In genomic region chr10:116108106-116108505, GRCh38 we compare ENCODE assay signal across 33 cellular contexts.
"Had no signal": no experiment of that assay in that cellular context is flagged by ENCODE, and none has a peak within 500 bp of the region (broad histone marks: within the 10 kb centered on the region; RNA-seq: fewer than 3 reads in every experiment).

No MANE protein-coding gene starts in this region.

- H3K36me3 Mint-ChIP-seq: activated naive CD8-positive, alpha-beta T cell had no signal

- H3K4me1 ChIP-seq: foreskin keratinocyte, gastrocnemius medialis had no signal

- H3K27me3 ChIP-seq: brain microvascular endothelial cell, foreskin keratinocyte, gastrocnemius medialis had no signal

- DNase-seq: activated B cell treated with CpG ODN at 0.5 μM for 24 hours; activated CD4-positive, alpha-beta T cell treated with anti-CD3 and anti-CD28 coated beads for 48 hours; activated CD4-positive, alpha-beta T cell treated with anti-CD3 and anti-CD28 coated beads, Interleukin-2, amount 50 U/mL, for 1 hour; activated CD4-positive, alpha-beta T cell treated with anti-CD3 and anti-CD28 coated beads, Interleukin-2, amount 50 U/mL, for 48 hours; activated CD8-positive, alpha-beta T cell treated with anti-CD3 and anti-CD28 coated beads for 36 hours; activated effector memory CD4-positive, alpha-beta T cell treated with Interleukin-2 at 50 U/mL for 16 hours; activated gamma-delta T cell treated with Interleukin-2 at 50 U/mL for 16 hours; activated naive CD4-positive, alpha-beta T cell treated with anti-CD3 and anti-CD28 coated beads, Interleukin-2, amount 50 U/mL, for 16 hours; activated naive CD4-positive, alpha-beta T cell treated with Interleukin-2 at 50 U/mL for 16 hours; activated T-cell treated with anti-CD3 and anti-CD28 coated beads, Interleukin-2, amount 50 U/mL, for 4 hours; amniotic stem cell; anterior cingulate cortex; brain microvascular endothelial cell; dorsolateral prefrontal cortex; effector memory CD4-positive, alpha-beta T cell; endodermal cell; foreskin keratinocyte; gastrocnemius medialis; glutamatergic neuron; T-helper 1 cell; T-helper 17 cell; T1000; WERI-Rb-1 had no signal

- H3K9me3 ChIP-seq: gastrocnemius medialis had no signal

- H3K4me3 ChIP-seq: coronary artery, dorsolateral prefrontal cortex, gastrocnemius medialis had no signal

- H3K27me3 Mint-ChIP-seq: activated B cell treated with CpG ODN at 0.5 μM for 24 hours; activated CD8-positive, alpha-beta T cell treated with anti-CD3 and anti-CD28 coated beads for 36 hours; activated naive CD8-positive, alpha-beta T cell; activated T-helper 17 cell treated with anti-CD3 and anti-CD28 coated beads, Interleukin-2, amount 50 U/mL, for 72 hours; central memory CD8-positive, alpha-beta T cell; dendritic cell treated with granulocyte-macrophage colony-stimulating factor and Interleukin-4, amounts not matched to agents 40 ng/mL and 50 ng/mL, for 4 days; T-helper 17 cell had no signal

- H3K9me3 Mint-ChIP-seq: activated B cell treated with CpG ODN at 0.5 μM for 24 hours; activated CD8-positive, alpha-beta T cell treated with anti-CD3 and anti-CD28 coated beads for 36 hours; activated T-cell treated with anti-CD3 and anti-CD28 coated beads, Interleukin-2, amount 50 U/mL, for 4 hours; activated T-helper 17 cell treated with anti-CD3 and anti-CD28 coated beads, Interleukin-2, amount 50 U/mL, for 72 hours; dendritic cell treated with granulocyte-macrophage colony-stimulating factor and Interleukin-4, amounts not matched to agents 40 ng/mL and 50 ng/mL, for 4 days; T-helper 2 cell treated with Interferon-gamma antibody and Interleukin-4, amounts not matched to agents 5 μg/mL and 100 μg/mL, for 36 hours had no signal

- H3K27ac Mint-ChIP-seq: activated B cell treated with CpG ODN at 0.5 μM for 24 hours; activated CD8-positive, alpha-beta T cell treated with anti-CD3 and anti-CD28 coated beads for 36 hours; activated naive CD8-positive, alpha-beta T cell; activated T-helper 17 cell treated with anti-CD3 and anti-CD28 coated beads, Interleukin-2, amount 50 U/mL, for 72 hours; dendritic cell treated with granulocyte-macrophage colony-stimulating factor and Interleukin-4, amounts not matched to agents 40 ng/mL and 50 ng/mL, for 4 days; endodermal cell; T-helper 17 cell; T-helper 2 cell treated with Interferon-gamma antibody and Interleukin-4, amounts not matched to agents 5 μg/mL and 100 μg/mL, for 36 hours had no signal

- H3K4me3 Mint-ChIP-seq: activated B cell treated with CpG ODN at 0.5 μM for 24 hours; activated CD8-positive, alpha-beta T cell treated with anti-CD3 and anti-CD28 coated beads for 36 hours; activated naive CD8-positive, alpha-beta T cell; activated T-cell treated with anti-CD3 and anti-CD28 coated beads, Interleukin-2, amount 50 U/mL, for 4 hours; activated T-helper 17 cell treated with anti-CD3 and anti-CD28 coated beads, Interleukin-2, amount 50 U/mL, for 72 hours; central memory CD8-positive, alpha-beta T cell; dendritic cell treated with granulocyte-macrophage colony-stimulating factor and Interleukin-4, amounts not matched to agents 40 ng/mL and 50 ng/mL, for 4 days; endodermal cell; T-helper 17 cell; T-helper 2 cell treated with Interferon-gamma antibody and Interleukin-4, amounts not matched to agents 5 μg/mL and 100 μg/mL, for 36 hours had no signal

- H3K4me1 Mint-ChIP-seq: activated B cell treated with CpG ODN at 0.5 μM for 24 hours; activated T-helper 17 cell treated with anti-CD3 and anti-CD28 coated beads, Interleukin-2, amount 50 U/mL, for 72 hours; central memory CD8-positive, alpha-beta T cell; endodermal cell; T-helper 17 cell had no signal

- ATAC-seq: activated CD4-positive, CD25-positive, alpha-beta regulatory T cell treated with anti-CD3 and anti-CD28 coated beads, Interleukin-2, amount 50 U/mL, for 24 hours; activated CD8-positive, alpha-beta T cell treated with anti-CD3 and anti-CD28 coated beads for 36 hours; activated T-cell treated with anti-CD3 and anti-CD28 coated beads, Interleukin-2, amount 50 U/mL, for 4 hours; activated T-helper 17 cell treated with anti-CD3 and anti-CD28 coated beads, Interleukin-2, amount 50 U/mL, for 72 hours; esophagus mucosa; foreskin keratinocyte; gastrocnemius medialis; T-helper 17 cell had no signal

- H3K27ac ChIP-seq: brain microvascular endothelial cell, coronary artery, dorsolateral prefrontal cortex, foreskin keratinocyte, gastrocnemius medialis, WERI-Rb-1 had no signal

- H3K36me3 ChIP-seq: brain microvascular endothelial cell, gastrocnemius medialis, WERI-Rb-1 had no signal

- FAIRE-seq: astrocyte, bronchial epithelial cell had no signal
